ENCODE assay signal across 17 cellular contexts in genomic region chr5:152990771-152991170, GRCh38.
"Had no signal": no experiment of that assay in that cellular context is flagged by ENCODE, and none has a peak within 500 bp of the region (broad histone marks: within the 10 kb centered on the region; RNA-seq: fewer than 3 reads in every experiment).

No MANE protein-coding gene starts in this region.

- H3K4me3 Mint-ChIP-seq: naive thymus-derived CD8-positive, alpha-beta T cell had no signal

- H3K36me3 ChIP-seq: esophagus muscularis mucosa, neutrophil, right atrium auricular region, sigmoid colon, stomach had no signal

- H3K36me3 Mint-ChIP-seq: naive thymus-derived CD8-positive, alpha-beta T cell had no signal

- H3K27ac ChIP-seq: dorsolateral prefrontal cortex, esophagus muscularis mucosa, hepatocyte, neutrophil, right atrium auricular region, sigmoid colon, skin epidermis, stomach had no signal

- H3K4me1 ChIP-seq: right atrium auricular region, sigmoid colon had no signal

- H3K27ac Mint-ChIP-seq: naive thymus-derived CD8-positive, alpha-beta T cell had no signal

- H3K4me1 Mint-ChIP-seq: naive thymus-derived CD8-positive, alpha-beta T cell had no signal

- DNase-seq: cortex of kidney; dorsolateral prefrontal cortex; effector CD8-positive, alpha-beta T cell; left colon; mucosa of descending colon; naive thymus-derived CD8-positive, alpha-beta T cell; posterior cingulate gyrus; sigmoid colon; stimulated activated CD4-positive, alpha-beta T cell treated with anti-CD3 and anti-CD28 coated beads, Interleukin-2, amount 100 ng/mL, for 24 hours; stimulated activated naive CD4-positive, alpha-beta T cell; stomach; substantia nigra had no signal

- H3K4me3 ChIP-seq: dorsolateral prefrontal cortex, esophagus muscularis mucosa, hepatocyte, mucosa of descending colon, right atrium auricular region, sigmoid colon, skin epidermis, stomach had no signal

- ATAC-seq: left colon; mucosa of descending colon; naive thymus-derived CD8-positive, alpha-beta T cell had no signal

- H3K9me3 ChIP-seq: esophagus muscularis mucosa, neutrophil, right atrium auricular region, sigmoid colon, stomach had no signal

- H3K27me3 ChIP-seq: dorsolateral prefrontal cortex, esophagus muscularis mucosa, hepatocyte, neutrophil, right atrium auricular region, sigmoid colon, stomach had no signal

- H3K27me3 Mint-ChIP-seq: naive thymus-derived CD8-positive, alpha-beta T cell had no signal
